ENCODE assay signal across 9 cellular contexts in the genomic region with DNA sequence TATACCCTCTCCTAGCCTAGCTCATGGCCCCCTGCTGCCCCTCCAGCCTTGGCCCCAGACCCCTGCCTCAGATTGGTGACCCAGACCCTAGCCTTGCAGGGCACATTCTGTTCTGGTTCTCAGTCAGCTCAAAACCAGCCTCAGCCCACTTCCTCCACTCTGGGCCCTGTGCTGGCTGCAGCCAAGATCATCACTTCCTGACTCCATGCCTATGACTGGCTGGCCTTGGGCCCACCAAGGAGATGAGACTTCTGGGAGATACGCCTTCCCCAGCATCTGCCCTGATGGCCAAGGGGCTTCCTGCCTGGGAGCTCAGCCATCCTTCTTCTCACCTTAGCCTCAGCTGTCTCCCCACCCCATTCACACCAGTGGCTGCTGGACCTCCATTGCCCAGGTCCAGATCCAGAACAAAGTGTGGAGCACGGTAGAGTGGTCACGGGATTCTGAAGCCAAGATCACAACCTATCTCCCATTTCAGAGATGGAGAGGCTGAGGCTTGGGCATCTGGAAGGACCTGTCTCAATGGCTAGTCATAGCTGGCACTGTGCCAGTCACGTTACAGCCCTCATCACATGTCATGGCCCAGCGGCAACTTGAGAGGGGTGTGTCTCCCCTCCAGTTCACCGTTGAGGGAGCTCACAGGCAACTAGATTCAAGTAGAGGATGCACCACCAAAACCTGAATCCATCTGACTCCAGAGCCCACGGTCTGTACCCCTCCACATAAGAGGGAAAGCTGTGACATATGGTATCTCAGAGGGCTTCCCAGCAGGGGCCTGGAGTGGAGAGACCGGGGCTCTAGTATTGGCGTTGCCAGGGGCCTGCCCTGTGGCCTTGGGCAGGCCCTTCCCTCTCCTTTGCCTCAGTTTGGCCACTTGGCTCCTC. TPM values are rescaled to one million over a fixed set of nuclear protein-coding genes. Genes with fewer than 3 reads are reported as not detected.
DNase-seq lines count a peak whose midpoint lies in the region; ATAC-seq and TF ChIP-seq lines count a peak whose summit lies in the region.
"Had no signal": no experiment of that assay in that cellular context is flagged by ENCODE, and none has a peak within 500 bp of the region (broad histone marks: within the 10 kb centered on the region; RNA-seq: fewer than 3 reads in every experiment).

No MANE protein-coding gene starts in this region.

- peak overlapping the region; percentile 57 for H2BK120ac ChIP-seq in neuronal stem cell (ENCODE audit: low read depth, low read length)

- peak overlapping the region; percentile 17 for H3K4ac ChIP-seq in neuronal stem cell (ENCODE audit: low read length)

- no peak overlapping the region for H2BK12ac ChIP-seq in neuronal stem cell (ENCODE audit: low read length)

- no peak overlapping the region for H2BK5ac ChIP-seq in neuronal stem cell (ENCODE audit: low read length)

- no peak overlapping the region for H3K27ac ChIP-seq in neuronal stem cell (replicated peaks; ENCODE audit: low read length)

- H3K4me1 ChIP-seq in NT2/D1 (ENCODE audit: insufficient read depth, insufficient read length) (peaks cover 24% of the 10 kb centered on the region), neuronal stem cell (ENCODE audit: control insufficient read depth in 2 of 2, insufficient read depth in 1 of 2, low read depth in 1 of 2, low read length in 2 of 2) (peaks cover 7 to 27% of the 10 kb centered on the region in 2 donors)

- H3K14ac ChIP-seq in neuronal stem cell (ENCODE audit: low read length): no peak overlapping the region

- CTCF ChIA-PET in activated CD4-positive, alpha-beta T cell treated with anti-CD3 and anti-CD28 coated beads for 36 hours (lab: Charles Lee): interaction anchor here (0.8 to 2.1 kb wide), 3 partner anchors 25 to 287 kb away, joined by 3 to 6 read pairs (median 3); no protein-coding TSS in a partner anchor

- H2BK15ac ChIP-seq in neuronal stem cell (ENCODE audit: low read length): peak overlapping the region; percentile 43

- H3K4me1 Mint-ChIP-seq in activated CD4-positive, alpha-beta T cell treated with anti-CD3 and anti-CD28 coated beads for 36 hours: peaks cover 17% of the 10 kb centered on the region

- intact Hi-C loops in activated CD4-positive, alpha-beta T cell treated with anti-CD3 and anti-CD28 coated beads for 36 hours (cut with DNase I, micrococcal nuclease): loop anchor here in 1 of 2 experiments (1.0 kb wide), 1 partner anchor 49 kb away; the partner anchor contains the start of gene GDPD5

- peaks cover 2% of the 10 kb centered on the region for H3K36me3 Mint-ChIP-seq in activated CD4-positive, alpha-beta T cell treated with anti-CD3 and anti-CD28 coated beads for 36 hours (ENCODE audit: low read depth)

- TF ChIP-seq CTCF in choroid plexus epithelial cell (conservative IDR thresholded peaks at IDR 0.05; ENCODE audit: low read depth, low read length): no peak

- H3K4me2 ChIP-seq in neuronal stem cell (ENCODE audit: insufficient read depth, low read length, poor library complexity, severe bottlenecking): no peak overlapping the region

- H3K23ac ChIP-seq in neuronal stem cell (ENCODE audit: low read depth, low read length, poor library complexity): peak overlapping the region; percentile 66

- ATAC-seq in activated CD4-positive, alpha-beta T cell treated with anti-CD3 and anti-CD28 coated beads for 36 hours: peak; percentile 84
- ATAC-seq in GM18873 (IDR thresholded peaks at IDR 0.05; ENCODE audit: low FRiP score, unreplicated experiment) (no peak), HG03159 (IDR thresholded peaks at IDR 0.05; ENCODE audit: unreplicated experiment) (no peak), HG02759 (IDR thresholded peaks at IDR 0.05; ENCODE audit: unreplicated experiment) (no peak)

- peak overlapping the region; percentile 82 for H2AK5ac ChIP-seq in neuronal stem cell (ENCODE audit: low read depth, low read length)

- H3K9me3 Mint-ChIP-seq in activated CD4-positive, alpha-beta T cell treated with anti-CD3 and anti-CD28 coated beads for 36 hours (ENCODE audit: low read depth): no peaks in the 10 kb centered on the region
- H3K9me3 Mint-ChIP-seq: activated B cell treated with CpG ODN at 0.5 μM for 24 hours had no signal

- H4K91ac ChIP-seq in neuronal stem cell (ENCODE audit: low read depth, low read length, poor library complexity): no peak overlapping the region

- H3K9me3 ChIP-seq in NT2/D1 (ENCODE audit: insufficient read depth, low read length): no peaks in the 10 kb centered on the region
- no peaks in the 10 kb centered on the region for H3K9me3 ChIP-seq in neuronal stem cell (replicated peaks in 1 of 2; ENCODE audit: control insufficient read depth in 2 of 2, insufficient read depth in 1 of 2, low read depth in 1 of 2, low read length in 2 of 2)

- no CpG with 5 or more reads among the region's 9 CpGs for WGBS in neuronal stem cell (ENCODE audit: extremely low coverage in 2 of 2, insufficient read length in 2 of 2, insufficient replicate concordance in 1 of 2), 2 donors

- H4K8ac ChIP-seq in neuronal stem cell (ENCODE audit: low read depth, low read length): no peak overlapping the region

- H3K18ac ChIP-seq in neuronal stem cell (ENCODE audit: low read length): peak overlapping the region; percentile 86

- peak overlapping the region; percentile 76 for H3K27ac Mint-ChIP-seq in activated CD4-positive, alpha-beta T cell treated with anti-CD3 and anti-CD28 coated beads for 36 hours
- H3K27ac Mint-ChIP-seq: activated B cell treated with CpG ODN at 0.5 μM for 24 hours had no signal

- peak overlapping the region; percentile 95 for H2AFZ ChIP-seq in neuronal stem cell (ENCODE audit: low read length)

- H3K4me3 ChIP-seq in NT2/D1 (ENCODE audit: insufficient read length, low read depth) (no peak overlapping the region), choroid plexus epithelial cell (ENCODE audit: low read depth, low read length) (no peak overlapping the region), neuronal stem cell (ENCODE audit: low read length in 2 of 2) (no peak overlapping the region)

- DNase-seq in activated CD4-positive, alpha-beta T cell treated with anti-CD3 and anti-CD28 coated beads for 36 hours: peak; percentile 58
- DNase-seq in activated CD4-positive, alpha-beta T cell treated with anti-CD3 and anti-CD28 coated beads, Interleukin-2, amount 50 U/mL, for 1 hour: no peak
- no peak for DNase-seq in NT2/D1 (ENCODE audit: low read depth, low spot score)
- DNase-seq in choroid plexus epithelial cell (ENCODE audit: low read depth): peak; percentile 60
- no peak for DNase-seq in neuronal stem cell (ENCODE audit: low spot score)
- DNase-seq: activated B cell treated with CpG ODN at 0.5 μM for 24 hours had no signal

- H3K27me3 Mint-ChIP-seq in activated CD4-positive, alpha-beta T cell treated with anti-CD3 and anti-CD28 coated beads for 36 hours: no peaks in the 10 kb centered on the region
- H3K27me3 Mint-ChIP-seq: activated B cell treated with CpG ODN at 0.5 μM for 24 hours had no signal

- H3K4me3 Mint-ChIP-seq in activated CD4-positive, alpha-beta T cell treated with anti-CD3 and anti-CD28 coated beads for 36 hours: no peak overlapping the region
- H3K4me3 Mint-ChIP-seq: activated B cell treated with CpG ODN at 0.5 μM for 24 hours had no signal

- POLR2A ChIA-PET in activated CD4-positive, alpha-beta T cell treated with anti-CD3 and anti-CD28 coated beads for 36 hours (lab: Charles Lee): interaction anchor here (0.5 to 1.0 kb wide), 2 partner anchors 17 to 46 kb away, joined by 3 to 5 read pairs; no protein-coding TSS in a partner anchor

- peaks cover 55% of the 10 kb centered on the region for H3K36me3 ChIP-seq in NT2/D1 (ENCODE audit: insufficient read depth, insufficient read length, low read length)
- no peaks in the 10 kb centered on the region for H3K36me3 ChIP-seq in neuronal stem cell (replicated peaks in 1 of 2; ENCODE audit: control insufficient read depth in 2 of 2, insufficient read depth in 2 of 2, low read length in 2 of 2)

- H3K27me3 ChIP-seq in NT2/D1 (ENCODE audit: insufficient read depth, insufficient read length) (no peaks in the 10 kb centered on the region), neuronal stem cell (ENCODE audit: control insufficient read depth in 3 of 3, insufficient read depth in 3 of 3, low read depth in 1 of 3, low read length in 3 of 3) (peaks cover 0 to 5% (median 0%) of the 10 kb centered on the region in 3 experiments)

- H3K79me1 ChIP-seq in neuronal stem cell (ENCODE audit: low read depth, low read length): no peaks in the 10 kb centered on the region

- peak overlapping the region; percentile 61 for H3K9ac ChIP-seq in NT2/D1 (ENCODE audit: insufficient read length, low read depth)
- H3K9ac ChIP-seq in neuronal stem cell (ENCODE audit: low read depth, low read length, poor library complexity): no peak overlapping the region

RNA-seq across cellular contexts. Expression of gene KLHL35, which starts 43.0 kb away (rescaled TPM):
- total RNA-seq in activated CD4-positive, alpha-beta T cell treated with anti-CD3 and anti-CD28 coated beads for 36 hours: under 1 TPM; 0.62 to 0.65 TPM
- 1.2 TPM for polyA plus RNA-seq in neuronal stem cell (2013, experiment 1 of 2)
- polyA plus RNA-seq in neuronal stem cell (2013, experiment 2 of 2): 1.5 TPM

RNA-seq across cellular contexts. Expression of gene GDPD5, which starts 49.7 kb away (rescaled TPM):
- 10 to 100 TPM; 16.8 to 22.0 TPM for total RNA-seq in activated CD4-positive, alpha-beta T cell treated with anti-CD3 and anti-CD28 coated beads for 36 hours
- polyA plus RNA-seq in neuronal stem cell (2013, experiment 1 of 2): 10.9 TPM
- 11.1 TPM for polyA plus RNA-seq in neuronal stem cell (2013, experiment 2 of 2)

Comparison
In these comparisons a context has a peak if more than half of its experiments do, and no peak if none do; other contexts are left out.
1. DNase-seq: peak in activated CD4-positive, alpha-beta T cell treated with anti-CD3 and anti-CD28 coated beads for 36 hours (single experiment) and choroid plexus epithelial cell (single experiment); none in activated CD4-positive, alpha-beta T cell treated with anti-CD3 and anti-CD28 coated beads, Interleukin-2, amount 50 U/mL, for 1 hour (single experiment), NT2/D1 (single experiment) and neuronal stem cell (single experiment).